In genomic region chr22:20542055-20542454, GRCh38 we compare ENCODE assay signal across 25 cellular contexts.
"Had no signal": no experiment of that assay in that cellular context is flagged by ENCODE, and none has a peak within 500 bp of the region (broad histone marks: within the 10 kb centered on the region; RNA-seq: fewer than 3 reads in every experiment).

No MANE protein-coding gene starts in this region.

- FAIRE-seq: bronchial epithelial cell, colon, islet of Langerhans had no signal

- H3K4me1 ChIP-seq: parathyroid adenoma had no signal

- H3K9me3 Mint-ChIP-seq: activated CD4-positive, alpha-beta T cell treated with anti-CD3 and anti-CD28 coated beads, Interleukin-2, amount 10 ng/mL, durations not matched to agents 7 days and 5 days; activated CD8-positive, alpha-beta T cell treated with anti-CD3 and anti-CD28 coated beads for 36 hours; activated T-helper 1 cell treated with anti-CD3 and anti-CD28 coated beads, Interleukin-12 subunit alpha, Interleukin-12 subunit beta, Interleukin-2, Interleukin-4 antibody, amounts not matched to agents 30 ng/mL and 10 ng/mL and 1 ng/mL, durations not matched to agents 14 hours and 24 hours and 36 hours; neural crest cell had no signal

- H3K9ac ChIP-seq: parathyroid adenoma had no signal

- H3K4me3 Mint-ChIP-seq: activated CD4-positive, alpha-beta T cell treated with anti-CD3 and anti-CD28 coated beads, Interleukin-2, amount 10 ng/mL, durations not matched to agents 7 days and 5 days; activated CD8-positive, alpha-beta T cell treated with anti-CD3 and anti-CD28 coated beads for 36 hours; activated T-helper 1 cell treated with anti-CD3 and anti-CD28 coated beads, Interleukin-12 subunit alpha, Interleukin-12 subunit beta, Interleukin-2, Interleukin-4 antibody, amounts not matched to agents 30 ng/mL and 10 ng/mL and 1 ng/mL, durations not matched to agents 14 hours and 24 hours and 36 hours; neural crest cell had no signal

- H3K4me3 ChIP-seq: esophagus muscularis mucosa, left lung, lower lobe of right lung, right atrium auricular region, tibial nerve had no signal

- H3K9me3 ChIP-seq: esophagus muscularis mucosa, left lung, lower lobe of right lung, right atrium auricular region, tibial nerve had no signal

- ATAC-seq: activated CD8-positive, alpha-beta T cell treated with anti-CD3 and anti-CD28 coated beads for 36 hours; left lung; lower lobe of right lung had no signal

- H3K27me3 ChIP-seq: esophagus muscularis mucosa, left lung, right atrium auricular region, tibial nerve had no signal

- H3K27ac ChIP-seq: esophagus muscularis mucosa, left lung, lower lobe of right lung, parathyroid adenoma, right atrium auricular region, tibial nerve had no signal

- H3K27ac Mint-ChIP-seq: activated T-helper 1 cell treated with anti-CD3 and anti-CD28 coated beads, Interleukin-12 subunit alpha, Interleukin-12 subunit beta, Interleukin-2, Interleukin-4 antibody, amounts not matched to agents 30 ng/mL and 10 ng/mL and 1 ng/mL, durations not matched to agents 14 hours and 24 hours and 36 hours had no signal

- DNase-seq: activated CD4-positive, alpha-beta T cell treated with anti-CD3 and anti-CD28 coated beads, Interleukin-2, amount 10 ng/mL, durations not matched to agents 7 days and 5 days; activated CD4-positive, CD25-positive, alpha-beta regulatory T cell treated with anti-CD3 and anti-CD28 coated beads, Interleukin-2, amount 50 U/mL, for 72 hours; activated CD8-positive, alpha-beta T cell treated with anti-CD3 and anti-CD28 coated beads for 36 hours; activated effector memory CD4-positive, alpha-beta T cell treated with anti-CD3 and anti-CD28 coated beads, Interleukin-2, amount 50 U/mL, for 16 hours; activated naive CD4-positive, alpha-beta T cell treated with anti-CD3 and anti-CD28 coated beads, Interleukin-2, amount 50 U/mL, for 16 hours; dermis blood vessel endothelial cell; effector CD4-positive, alpha-beta T cell; foreskin melanocyte; left lung; mesenchymal stem cell; occipital lobe; stimulated activated CD4-positive, alpha-beta T cell treated with anti-CD3 and anti-CD28 coated beads, Interleukin-15, amount 100 ng/mL, for 24 hours; stimulated activated CD4-positive, alpha-beta T cell treated with anti-CD3 and anti-CD28 coated beads, Interleukin-2, amount 100 ng/mL, for 24 hours; stimulated activated naive CD4-positive, alpha-beta T cell treated with Interleukin-2 at 50 U/mL for 16 hours; T-helper 2 cell had no signal

- H2AFZ ChIP-seq: parathyroid adenoma had no signal

- H3K27me3 Mint-ChIP-seq: activated CD4-positive, alpha-beta T cell treated with anti-CD3 and anti-CD28 coated beads, Interleukin-2, amount 10 ng/mL, durations not matched to agents 7 days and 5 days; activated CD8-positive, alpha-beta T cell treated with anti-CD3 and anti-CD28 coated beads for 36 hours had no signal
